Comparison of ENCODE assay signal across 14 cellular contexts in genomic region chr4:76691767-76692689, GRCh38.
DNase-seq lines count a peak whose midpoint lies in the region; ATAC-seq and TF ChIP-seq lines count a peak whose summit lies in the region.
"Had no signal": no experiment of that assay in that cellular context is flagged by ENCODE, and none has a peak within 500 bp of the region (broad histone marks: within the 10 kb centered on the region; RNA-seq: fewer than 3 reads in every experiment).

No MANE protein-coding gene starts in this region.

- no peaks in the 10 kb centered on the region for H3K9me3 Mint-ChIP-seq in MCF 10A (ENCODE audit: unreplicated experiment)

- intact Hi-C loops in MCF 10A (cut with micrococcal nuclease) (no loop called here), tibial artery (cut with DNase I; ENCODE audit: low total_unique reads) (no loop called here)

- H3K27me3 Mint-ChIP-seq in MCF 10A (ENCODE audit: insufficient read depth, unreplicated experiment): no peaks in the 10 kb centered on the region

- TSS peak; percentile 2 for BruUV-seq in MCF 10A (replicated peaks; lab: Mats Ljungman, UMichigan)

- H3K36me3 ChIP-seq in tibial artery: no peaks in the 10 kb centered on the region

- H3K4me1 Mint-ChIP-seq in MCF 10A (ENCODE audit: insufficient read depth, unreplicated experiment): peaks cover 34% of the 10 kb centered on the region

- no peaks in the 10 kb centered on the region for H3K9me3 ChIP-seq in tibial artery

- peak overlapping the region; percentile 82 for H3K27ac Mint-ChIP-seq in MCF 10A (ENCODE audit: low read depth, unreplicated experiment)
- H3K27ac Mint-ChIP-seq: naive thymus-derived CD4-positive, alpha-beta T cell had no signal

- DNase-seq in NCI-H1417 (lab: John Stamatoyannopoulos, UW) (peak in 2 of 3 experiments; percentile 7 to 23), NCI-H1417 treated with DMSO at 0.1 percent for 48 hours (lab: John Stamatoyannopoulos, UW) (no peak), MCF 10A (ENCODE audit: unreplicated experiment) (no peak), kidney tubule cell (ENCODE audit: low spot score) (peak; percentile 90), tibial artery (no peak), NOMO-1 treated with DMSO at 0.1 percent for 48 hours (lab: John Stamatoyannopoulos, UW; ENCODE audit: unreplicated experiment) (no peak), SKM-1 (lab: John Stamatoyannopoulos, UW; ENCODE audit: unreplicated experiment) (no peak)
- DNase-seq: 8988T; activated CD4-positive, alpha-beta T cell treated with anti-CD3 and anti-CD28 coated beads, Interleukin-2, amount 50 U/mL, for 48 hours; activated gamma-delta T cell treated with Interleukin-2 at 50 U/mL for 16 hours; COR-L47; naive thymus-derived CD4-positive, alpha-beta T cell; NCI-H2227 treated with DMSO at 0.1 percent for 48 hours had no signal

- no peak for ATAC-seq in HG03432 (IDR thresholded peaks at IDR 0.05; ENCODE audit: unreplicated experiment)
- ATAC-seq: naive thymus-derived CD4-positive, alpha-beta T cell had no signal

- CTCF ChIA-PET in MCF 10A (lab: Yijun Ruan, JAX): no interaction called here

- POLR2A ChIA-PET in MCF 10A (lab: Yijun Ruan, JAX): interaction anchor here (0.7 to 3.5 kb wide), 5 partner anchors 12 to 286 kb away, joined by 3 to 45 read pairs (median 5); no protein-coding TSS in a partner anchor

- H3K27ac ChIP-seq in tibial artery: peak overlapping the region; percentile 90 to 95

- peak overlapping the region; percentile 86 for H3K4me3 Mint-ChIP-seq in MCF 10A (ENCODE audit: unreplicated experiment)

- peaks cover 6% of the 10 kb centered on the region for H3K36me3 Mint-ChIP-seq in MCF 10A (ENCODE audit: insufficient read depth, unreplicated experiment)

- H3K4me3 ChIP-seq in tibial artery: peak overlapping the region in 1 of 2 donors; percentile 88

- peaks cover 0 to 78% (median 48%) of the 10 kb centered on the region in 4 donors for H3K4me1 ChIP-seq in tibial artery

- no peaks in the 10 kb centered on the region for H3K27me3 ChIP-seq in tibial artery

- TF ChIP-seq CTCF in MCF 10A (IDR thresholded peaks at IDR 0.05; ENCODE audit: unreplicated experiment) (no peak), tibial artery (IDR thresholded peaks at IDR 0.05) (no peak)

Comparison
In these comparisons a context has a peak if more than half of its experiments do, and no peak if none do; other contexts are left out.
1. DNase-seq: peak in NCI-H1417 (2 of 3) and kidney tubule cell (single experiment); none in NCI-H1417 treated with DMSO at 0.1 percent for 48 hours (single experiment), MCF 10A (single experiment), tibial artery (0 of 2), NOMO-1 treated with DMSO at 0.1 percent for 48 hours (single experiment) and SKM-1 (single experiment).